Comparison of ENCODE assay signal across 1 cellular context in genomic region chr19:2840794-2841790, GRCh38.
TF ChIP-seq lines count a peak whose summit lies in the region.

TSS of gene ZNF555 (plus strand) at chr19:2841475. CDS start at chr19:2841573, 98 bp downstream.

TF ChIP-seq in SK-N-SH, 30 proteins besides CTCF, POLR2A, EP300 and RAD21 (continued from another document):
- peak; percentile 93 for TF ChIP-seq IRF3 (IDR thresholded peaks at IDR 0.05; ENCODE audit: low read depth, low read length)
- TF ChIP-seq FOXJ3 (CRISPR knock-in tag; IDR thresholded peaks at IDR 0.05) = no peak
- peak; percentile 27; the same call in 1 of the 2 replicates for TF ChIP-seq SIN3A (IDR thresholded peaks at IDR 0.05; ENCODE audit: borderline replicate concordance, low read depth, low read length)
- TF ChIP-seq FOXM1 (IDR thresholded peaks at IDR 0.05; ENCODE audit: low read depth) = no peak
- TF ChIP-seq MXI1 (IDR thresholded peaks at IDR 0.05; ENCODE audit: low read depth, low read length) = peak; percentile 51; the same call in 1 of the 2 replicates
- TF ChIP-seq REST (IDR thresholded peaks at IDR 0.05; ENCODE audit: low read depth, low read length) = no peak
- TF ChIP-seq CHD2 (IDR thresholded peaks at IDR 0.05; ENCODE audit: low read length, partially characterized antibody) = peak; percentile 85
- TF ChIP-seq RCOR1 (IDR thresholded peaks at IDR 0.05; ENCODE audit: low read length) = 0 out of 2 replicates have a peak, but pooled peaks have one; percentile 2
- TF ChIP-seq POLR2AphosphoS5 (IDR thresholded peaks at IDR 0.05; ENCODE audit: low read depth, low read length) = peak; percentile 41; the same call in 1 of the 2 replicates
- no peak for TF ChIP-seq FOSL2 (IDR thresholded peaks at IDR 0.05; ENCODE audit: borderline replicate concordance, low read depth)
- 0 out of 2 replicates have a peak, but pooled peaks have one; percentile 18 for TF ChIP-seq ELF1 (IDR thresholded peaks at IDR 0.05)
- peak; percentile 77 for TF ChIP-seq RFX5 (IDR thresholded peaks at IDR 0.05; ENCODE audit: low read length)
- no peak for TF ChIP-seq EZH2phosphoT487 (IDR thresholded peaks at IDR 0.05; ENCODE audit: borderline replicate concordance, low read depth)
- no peak for TF ChIP-seq NFIC (IDR thresholded peaks at IDR 0.05; ENCODE audit: borderline replicate concordance)
- peak; percentile 19; the same call in 1 of the 2 replicates for TF ChIP-seq TAF1 (IDR thresholded peaks at IDR 0.05; ENCODE audit: borderline replicate concordance, low read depth, low read length)
- no peak for TF ChIP-seq USF2 (IDR thresholded peaks at IDR 0.05; ENCODE audit: borderline replicate concordance, low read depth, low read length)
- no peak for TF ChIP-seq RXRA (IDR thresholded peaks at IDR 0.05; ENCODE audit: borderline replicate concordance, low read depth)
- no peak for TF ChIP-seq ZBTB33 (IDR thresholded peaks at IDR 0.05; ENCODE audit: borderline replicate concordance, low read depth)
- TF ChIP-seq MEF2A (IDR thresholded peaks at IDR 0.05; ENCODE audit: borderline replicate concordance, low read depth) = no peak
- no peak for TF ChIP-seq TEAD4 (IDR thresholded peaks at IDR 0.05; ENCODE audit: borderline replicate concordance, insufficient read depth)
- no peak for TF ChIP-seq USF1 (IDR thresholded peaks at IDR 0.05; ENCODE audit: borderline replicate concordance, low read depth)
